1 cellular context compared by ENCODE assay signal in genomic region chr11:66337103-66337899, GRCh38.
TF ChIP-seq lines count a peak whose summit lies in the region.

No MANE protein-coding gene starts in this region.

TF ChIP-seq in HCT116, 20 proteins besides CTCF, POLR2A, EP300 and RAD21 (continued from another document):
- TF ChIP-seq REST (IDR thresholded peaks at IDR 0.05; ENCODE audit: low read depth) = no peak
- TF ChIP-seq MAX (IDR thresholded peaks at IDR 0.05) = no peak
- TF ChIP-seq, protein P1, sequence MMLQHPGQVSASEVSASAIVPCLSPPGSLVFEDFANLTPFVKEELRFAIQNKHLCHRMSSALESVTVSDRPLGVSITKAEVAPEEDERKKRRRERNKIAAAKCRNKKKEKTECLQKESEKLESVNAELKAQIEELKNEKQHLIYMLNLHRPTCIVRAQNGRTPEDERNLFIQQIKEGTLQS (IDR thresholded peaks at IDR 0.05) = no peak
- TF ChIP-seq TCF7L2 (IDR thresholded peaks at IDR 0.05; ENCODE audit: borderline replicate concordance, extremely low read depth, insufficient read depth, insufficient read length) = no peak
- TF ChIP-seq EZH2phosphoT487 (IDR thresholded peaks at IDR 0.05; ENCODE audit: borderline replicate concordance) = no peak
- TF ChIP-seq POLR2AphosphoS5 (IDR thresholded peaks at IDR 0.05; ENCODE audit: low read depth, low read length) = no peak
- no peak for TF ChIP-seq SRF (IDR thresholded peaks at IDR 0.05; ENCODE audit: low read depth)
- TF ChIP-seq SP1 (IDR thresholded peaks at IDR 0.05; ENCODE audit: low read depth) = no peak
- no peak for TF ChIP-seq JUND (IDR thresholded peaks at IDR 0.05)
- TF ChIP-seq EZH2 (IDR thresholded peaks at IDR 0.05) = no peak
- TF ChIP-seq CEBPB (IDR thresholded peaks at IDR 0.05; ENCODE audit: low read depth) = no peak
- no peak for TF ChIP-seq CBX3 (IDR thresholded peaks at IDR 0.05; ENCODE audit: low read depth)
